13 cellular contexts compared by ENCODE assay signal in genomic region chr2:226673314-226673723, GRCh38.
DNase-seq lines count a peak whose midpoint lies in the region; ATAC-seq, FAIRE-seq and TF ChIP-seq lines count a peak whose summit lies in the region.
"Had no signal": no experiment of that assay in that cellular context is flagged by ENCODE, and none has a peak within 500 bp of the region (broad histone marks: within the 10 kb centered on the region; RNA-seq: fewer than 3 reads in every experiment).

No MANE protein-coding gene starts in this region.

- intact Hi-C loops in pancreas (cut with DNase I) = no loop called here
- intact Hi-C loops in sigmoid colon (cut with DNase I) = no loop called here
- intact Hi-C loops in activated T-helper 2 cell treated with anti-CD3 and anti-CD28 coated beads, Interferon-gamma antibody, Interleukin-2, Interleukin-4, amounts not matched to agents 10 μg/mL and 5 μg/mL and 100 μg/mL, durations not matched to agents 14 hours and 24 hours and 36 hours (cut with micrococcal nuclease) = no loop called here

- 46 to 52% methylated on average over 4 of the region's 4 CpGs for WGBS in pancreas, 2 donors
- 9 to 14% methylated on average over 4 of the region's 4 CpGs for WGBS in sigmoid colon, 2 donors

- no peak overlapping the region for H3K4me3 ChIP-seq in pancreas
- no peak overlapping the region for H3K4me3 ChIP-seq in sigmoid colon
- H3K4me3 ChIP-seq: GM12878, GM23338 had no signal

- no peak for TF ChIP-seq CTCF in pancreas (IDR thresholded peaks at IDR 0.05)
- TF ChIP-seq CTCF in sigmoid colon (IDR thresholded peaks at IDR 0.05) = no peak

- peak overlapping the region; percentile 56 for H3K27ac ChIP-seq in epithelial cell of prostate
- no peak overlapping the region for H3K27ac ChIP-seq in pancreas
- peak overlapping the region in 1 of 4 donors; percentile 22 for H3K27ac ChIP-seq in sigmoid colon

- H3K27me3 ChIP-seq in pancreas (no peaks in the 10 kb centered on the region), sigmoid colon (no peaks in the 10 kb centered on the region)

- H3K9me3 Mint-ChIP-seq in activated T-helper 2 cell treated with anti-CD3 and anti-CD28 coated beads, Interferon-gamma antibody, Interleukin-2, Interleukin-4, amounts not matched to agents 10 μg/mL and 5 μg/mL and 100 μg/mL, durations not matched to agents 14 hours and 24 hours and 36 hours = no peaks in the 10 kb centered on the region
- H3K9me3 Mint-ChIP-seq: GM23338 had no signal

- no peak overlapping the region for H3K27ac Mint-ChIP-seq in activated T-helper 2 cell treated with anti-CD3 and anti-CD28 coated beads, Interferon-gamma antibody, Interleukin-2, Interleukin-4, amounts not matched to agents 10 μg/mL and 5 μg/mL and 100 μg/mL, durations not matched to agents 14 hours and 24 hours and 36 hours
- H3K27ac Mint-ChIP-seq: GM23338 had no signal

- TF ChIP-seq EP300 in sigmoid colon (IDR thresholded peaks at IDR 0.05) = no peak

- H3K9me3 ChIP-seq in pancreas = no peaks in the 10 kb centered on the region
- no peaks in the 10 kb centered on the region for H3K9me3 ChIP-seq in sigmoid colon

- DNase-seq in EH (ENCODE audit: low read depth) = peak; percentile 88
- DNase-seq in OCI-M1 (lab: John Stamatoyannopoulos, UW) = peak; percentile 61
- DNase-seq in epithelial cell of prostate (ENCODE audit: low read depth, low spot score) = peak; percentile 70
- no peak for DNase-seq in pancreas
- no peak for DNase-seq in sigmoid colon
- DNase-seq in C1 segment of cervical spinal cord (lab: John Stamatoyannopoulos, UW) = no peak
- DNase-seq in activated T-helper 2 cell treated with anti-CD3 and anti-CD28 coated beads, Interferon-gamma antibody, Interleukin-2, Interleukin-4, amounts not matched to agents 10 μg/mL and 5 μg/mL and 100 μg/mL, durations not matched to agents 14 hours and 24 hours and 36 hours (ENCODE audit: low spot score) = no peak
- DNase-seq: activated T-cell treated with anti-CD3 and anti-CD28 coated beads, Interleukin-2, amount 50 U/mL, for 48 hours; occipital lobe had no signal

- H3K36me3 ChIP-seq in pancreas (no peaks in the 10 kb centered on the region), sigmoid colon (no peaks in the 10 kb centered on the region)

- H3K27me3 Mint-ChIP-seq in activated T-helper 2 cell treated with anti-CD3 and anti-CD28 coated beads, Interferon-gamma antibody, Interleukin-2, Interleukin-4, amounts not matched to agents 10 μg/mL and 5 μg/mL and 100 μg/mL, durations not matched to agents 14 hours and 24 hours and 36 hours (ENCODE audit: low read depth) = peaks cover 45% of the 10 kb centered on the region

- no peaks in the 10 kb centered on the region for H3K36me3 Mint-ChIP-seq in activated T-helper 2 cell treated with anti-CD3 and anti-CD28 coated beads, Interferon-gamma antibody, Interleukin-2, Interleukin-4, amounts not matched to agents 10 μg/mL and 5 μg/mL and 100 μg/mL, durations not matched to agents 14 hours and 24 hours and 36 hours (ENCODE audit: low read depth)

- peaks cover 6% of the 10 kb centered on the region for H3K4me1 Mint-ChIP-seq in activated T-helper 2 cell treated with anti-CD3 and anti-CD28 coated beads, Interferon-gamma antibody, Interleukin-2, Interleukin-4, amounts not matched to agents 10 μg/mL and 5 μg/mL and 100 μg/mL, durations not matched to agents 14 hours and 24 hours and 36 hours (ENCODE audit: low read depth)

- FAIRE-seq in pancreas (lab: Jason Lieb, UNC) = no peak
- FAIRE-seq: GM12878, HepG2 had no signal

- no peak for TF ChIP-seq POLR2A in sigmoid colon (IDR thresholded peaks at IDR 0.05)

- no peaks in the 10 kb centered on the region for H3K4me1 ChIP-seq in pancreas
- peaks cover 0 to 10% (median 4%) of the 10 kb centered on the region in 4 donors for H3K4me1 ChIP-seq in sigmoid colon

- peak in 3 of 4 donors; percentile 18 to 67 (median 51) for ATAC-seq in pancreas
- ATAC-seq in GM21367 (IDR thresholded peaks at IDR 0.05; ENCODE audit: unreplicated experiment) = no peak
- ATAC-seq: GM12878, GM23338, HepG2 had no signal

- no peak overlapping the region for H3K4me3 Mint-ChIP-seq in activated T-helper 2 cell treated with anti-CD3 and anti-CD28 coated beads, Interferon-gamma antibody, Interleukin-2, Interleukin-4, amounts not matched to agents 10 μg/mL and 5 μg/mL and 100 μg/mL, durations not matched to agents 14 hours and 24 hours and 36 hours (ENCODE audit: low read depth)
- H3K4me3 Mint-ChIP-seq: GM23338 had no signal

Comparison
In these comparisons a context has a peak if more than half of its experiments do, and no peak if none do; other contexts are left out.
1. DNase-seq: peak in EH (single experiment), OCI-M1 (single experiment) and epithelial cell of prostate (single experiment); none in pancreas (0 of 6), sigmoid colon (single experiment), C1 segment of cervical spinal cord (0 of 14) and activated T-helper 2 cell treated with anti-CD3 and anti-CD28 coated beads, Interferon-gamma antibody, Interleukin-2, Interleukin-4, amounts not matched to agents 10 μg/mL and 5 μg/mL and 100 μg/mL, durations not matched to agents 14 hours and 24 hours and 36 hours (single experiment).